In the genomic region with DNA sequence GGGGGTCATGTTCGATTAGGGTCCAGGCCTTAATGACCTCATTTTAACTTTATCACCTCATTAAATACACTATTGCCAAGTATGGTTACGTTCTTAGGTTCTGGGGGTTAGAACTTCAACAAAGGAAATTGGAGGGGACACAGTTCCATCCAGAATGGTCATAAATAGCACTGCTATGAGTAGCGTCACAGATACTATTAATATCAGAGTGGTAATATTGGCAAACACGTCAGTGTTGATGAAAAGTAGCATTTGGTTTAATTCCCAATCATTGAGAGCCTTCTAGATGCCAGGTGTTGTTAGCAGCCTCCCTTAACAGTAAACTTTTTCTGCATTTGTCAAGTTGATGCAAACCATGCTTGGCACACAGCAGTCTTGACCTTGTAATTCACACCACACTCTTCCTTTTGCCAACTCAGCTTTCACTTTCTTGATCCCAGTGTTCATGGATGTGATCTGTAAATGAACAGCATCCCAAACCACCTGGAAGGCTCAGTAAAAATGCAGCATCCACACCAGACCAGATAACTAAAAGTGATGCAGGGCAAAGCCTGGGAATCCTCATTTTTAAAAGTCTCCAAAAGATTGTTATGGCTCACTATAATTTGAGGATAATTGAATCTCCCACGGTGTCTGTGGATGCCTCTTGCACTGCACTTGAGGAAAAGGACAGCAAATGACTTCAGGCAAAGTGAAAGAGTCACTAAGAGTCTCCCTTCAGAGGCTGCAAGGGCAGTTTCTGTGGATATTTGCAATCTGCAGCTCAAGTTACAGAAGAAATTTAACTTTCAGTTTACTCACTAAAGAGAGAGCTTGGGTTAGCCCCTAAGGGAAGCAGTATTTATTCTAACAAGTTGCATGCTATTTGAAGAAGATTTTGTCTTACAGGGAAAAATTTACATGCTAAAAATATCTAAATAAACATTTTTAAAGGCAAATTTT, we compare ENCODE assay signal across 1 cellular context.
TF ChIP-seq lines count a peak whose summit lies in the region.

No MANE protein-coding gene starts in this region.

TF ChIP-seq in H1, 55 proteins besides CTCF, POLR2A, EP300 and RAD21:
- TF ChIP-seq SP2 (IDR thresholded peaks at IDR 0.05; ENCODE audit: low read length) (no peak), SIX5 (IDR thresholded peaks at IDR 0.05; ENCODE audit: low read depth, low read length) (no peak), CEBPB (IDR thresholded peaks at IDR 0.05; ENCODE audit: low read depth, low read length) (no peak), YY1 (IDR thresholded peaks at IDR 0.05; ENCODE audit: low read depth, low read length) (no peak), SP4 (IDR thresholded peaks at IDR 0.05; ENCODE audit: low read length) (no peak), CTBP2 (IDR thresholded peaks at IDR 0.05; ENCODE audit: borderline replicate concordance, insufficient read depth, insufficient read length, low read length) (no peak), TAF7 (optimal IDR thresholded peaks at IDR 0.05; ENCODE audit: borderline replicate concordance, low read depth, low read length) (no peak)
- TF ChIP-seq, protein P1, sequence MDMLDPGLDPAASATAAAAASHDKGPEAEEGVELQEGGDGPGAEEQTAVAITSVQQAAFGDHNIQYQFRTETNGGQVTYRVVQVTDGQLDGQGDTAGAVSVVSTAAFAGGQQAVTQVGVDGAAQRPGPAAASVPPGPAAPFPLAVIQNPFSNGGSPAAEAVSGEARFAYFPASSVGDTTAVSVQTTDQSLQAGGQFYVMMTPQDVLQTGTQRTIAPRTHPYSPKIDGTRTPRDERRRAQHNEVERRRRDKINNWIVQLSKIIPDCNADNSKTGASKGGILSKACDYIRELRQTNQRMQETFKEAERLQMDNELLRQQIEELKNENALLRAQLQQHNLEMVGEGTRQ (IDR thresholded peaks at IDR 0.05; ENCODE audit: low read length): no peak
